Comparison of ENCODE assay signal across 9 cellular contexts in genomic region chr6:47655719-47656595, GRCh38. TPM values are rescaled to one million over a fixed set of nuclear protein-coding genes. Genes with fewer than 3 reads are reported as not detected.
DNase-seq lines count a peak whose midpoint lies in the region; ATAC-seq, FAIRE-seq and TF ChIP-seq lines count a peak whose summit lies in the region.
"Had no signal": no experiment of that assay in that cellular context is flagged by ENCODE, and none has a peak within 500 bp of the region (broad histone marks: within the 10 kb centered on the region; RNA-seq: fewer than 3 reads in every experiment).

No MANE protein-coding gene starts in this region.

- no peak overlapping the region for H2BK15ac ChIP-seq in H9 (ENCODE audit: low read depth, low read length)

- ATAC-seq in upper lobe of right lung (peak; percentile 46), aorta (ENCODE audit: low FRiP score) (no peak)

- H4K20me1 ChIP-seq in H9 (ENCODE audit: control insufficient read depth, insufficient read depth, insufficient read length), result no peaks in the 10 kb centered on the region

- H3K36me3 ChIP-seq in upper lobe of right lung (no peaks in the 10 kb centered on the region), aorta (ENCODE audit: control insufficient read depth in 1 of 2, insufficient read depth in 2 of 2, low read length in 1 of 2) (no peaks in the 10 kb centered on the region)

- H3K9me3 Mint-ChIP-seq in H9, result no peaks in the 10 kb centered on the region
- H3K9me3 Mint-ChIP-seq: nephron had no signal

- H3K14ac ChIP-seq in H9 (ENCODE audit: insufficient read depth, low read length), result no peak overlapping the region; the same call in 1 of the 2 replicates

- H3T11ph ChIP-seq in H9 (ENCODE audit: low read length), result no peak overlapping the region

- FAIRE-seq in GM12892 (lab: Jason Lieb, UNC), result no peak

- peaks cover 4% of the 10 kb centered on the region; the same call in 1 of the 2 replicates for H3K4me1 ChIP-seq in H9 (ENCODE audit: insufficient read depth, low read length)
- H3K4me1 ChIP-seq in upper lobe of right lung, result peaks cover 3% of the 10 kb centered on the region
- H3K4me1 ChIP-seq in aorta (ENCODE audit: control insufficient read depth in 1 of 2, insufficient read depth in 2 of 2, low read length in 2 of 2), result no peaks in the 10 kb centered on the region

- H2AFZ ChIP-seq in H9 (ENCODE audit: low read length), result no peak overlapping the region

- H3K27ac ChIP-seq in H9 (ENCODE audit: insufficient read length, low read depth, low read length), result no peak overlapping the region
- no peak overlapping the region for H3K27ac ChIP-seq in upper lobe of right lung
- H3K27ac ChIP-seq in aorta (ENCODE audit: low read depth in 1 of 2, low read length in 2 of 2), result no peak overlapping the region

- no peak overlapping the region for H3K4me3 Mint-ChIP-seq in H9
- H3K4me3 Mint-ChIP-seq: nephron had no signal

- no peaks in the 10 kb centered on the region for H3K79me1 ChIP-seq in H9 (ENCODE audit: insufficient read depth, low read depth, low read length, poor library complexity, severe bottlenecking)

- H3K4me3 ChIP-seq in upper lobe of right lung (no peak overlapping the region), aorta (ENCODE audit: low read length in 2 of 2) (no peak overlapping the region)

- H3K9ac ChIP-seq in H9 (ENCODE audit: extremely low read depth, insufficient read length, low read length), result no peak overlapping the region

- H2BK20ac ChIP-seq in H9 (ENCODE audit: low read depth, low read length, poor library complexity, severe bottlenecking), result no peak overlapping the region

- no peak overlapping the region for H3K23ac ChIP-seq in H9 (ENCODE audit: insufficient read length, low read depth, low read length)

- no peaks in the 10 kb centered on the region for H3K23me2 ChIP-seq in H9 (ENCODE audit: insufficient read length, low read depth, low read length, poor library complexity, severe bottlenecking)

- WGBS in H9 (ENCODE audit: extremely low coverage, insufficient read length, low lambda C conversion rate), result no CpG with 5 or more reads among the region's 7 CpGs
- 65 to 73% methylated on average over 7 of the region's 7 CpGs for WGBS in aorta, 2 donors

- TF ChIP-seq CTCF in H9 (conservative IDR thresholded peaks at IDR 0.05) (no peak), upper lobe of right lung (IDR thresholded peaks at IDR 0.05) (no peak)

- H3K4me2 ChIP-seq in H9 (ENCODE audit: insufficient read depth, insufficient read length, low read length), result no peak overlapping the region

- H3K9me3 ChIP-seq in H9 (ENCODE audit: control insufficient read depth, low read depth, low read length), result no peaks in the 10 kb centered on the region
- no peaks in the 10 kb centered on the region for H3K9me3 ChIP-seq in upper lobe of right lung
- no peaks in the 10 kb centered on the region for H3K9me3 ChIP-seq in aorta (ENCODE audit: control insufficient read depth, low read length)

- H2BK12ac ChIP-seq in H9 (ENCODE audit: insufficient read length, low read depth, low read length), result no peak overlapping the region

- peaks cover 9 to 11% of the 10 kb centered on the region in 2 experiments for H3K4me1 Mint-ChIP-seq in H9
- H3K4me1 Mint-ChIP-seq: nephron had no signal

- H3K27ac Mint-ChIP-seq in H9, result no peak overlapping the region
- H3K27ac Mint-ChIP-seq: nephron had no signal

- no peak overlapping the region for H3K18ac ChIP-seq in H9 (ENCODE audit: insufficient read length, low read depth, low read length)

- no peak overlapping the region for H4K8ac ChIP-seq in H9 (replicated peaks; ENCODE audit: insufficient read length, low read depth, low read length)

- no peaks in the 10 kb centered on the region for H3K27me3 Mint-ChIP-seq in H9 (ENCODE audit: low read depth)

- no peak overlapping the region for H3K56ac ChIP-seq in H9 (ENCODE audit: insufficient read length, low read depth, low read length)

- DNase-seq in AG08395 (ENCODE audit: low spot score) (peak; percentile 50), H9 (peak; percentile 90), UCSD-AML1 (lab: John Stamatoyannopoulos, UW; ENCODE audit: unreplicated experiment) (peak; percentile 42), glomerular visceral epithelial cell (ENCODE audit: extremely low spot score) (peak; percentile 77), upper lobe of right lung (no peak), NCI-H774 (lab: John Stamatoyannopoulos, UW) (no peak), aorta (no peak), GM12892 (ENCODE audit: insufficient read length) (no peak)

- intact Hi-C loops in upper lobe of right lung (cut with DNase I), result no loop called here
- intact Hi-C loops in aorta (cut with DNase I), result no loop called here

- H2BK120ac ChIP-seq in H9 (ENCODE audit: low read depth, low read length, poor library complexity, severe bottlenecking), result no peak overlapping the region

- no peak for TF ChIP-seq POLR2A in GM12892 (IDR thresholded peaks at IDR 0.05; ENCODE audit: low read depth, low read length)

- H4K5ac ChIP-seq in H9 (ENCODE audit: insufficient read length, low read depth, low read length), result no peak overlapping the region

- H3K4ac ChIP-seq in H9 (ENCODE audit: low read depth, low read length), result no peak overlapping the region

- no peaks in the 10 kb centered on the region for H3K36me3 Mint-ChIP-seq in H9 (ENCODE audit: insufficient read depth in 1 of 3, low read depth in 3 of 3)

- H3K27me3 ChIP-seq in H9 (ENCODE audit: insufficient read depth, low read length) (no peaks in the 10 kb centered on the region), upper lobe of right lung (no peaks in the 10 kb centered on the region), aorta (ENCODE audit: control insufficient read depth in 1 of 2, insufficient read depth in 2 of 2, low read length in 1 of 2) (peaks cover 0 to 1% of the 10 kb centered on the region in 2 donors)

- H2AK5ac ChIP-seq in H9 (ENCODE audit: insufficient read length, low read length), result no peak overlapping the region

- no peak overlapping the region for H4K91ac ChIP-seq in H9 (ENCODE audit: insufficient read length, low read depth, low read length)

- H2BK5ac ChIP-seq in H9 (ENCODE audit: insufficient read length, low read length), result no peak overlapping the region

- H3K79me2 ChIP-seq in H9 (ENCODE audit: insufficient read depth, low read length), result no peaks in the 10 kb centered on the region

RNA-seq across cellular contexts. Expression of gene ADGRF4, which starts 42.4 kb away (rescaled TPM):
- total RNA-seq in H9 (2021) (not detected in 2 replicates), upper lobe of right lung (not detected), aorta (not detected)
- not detected for polyA plus RNA-seq in aorta
- polyA plus RNA-seq in GM12892 (2012; ENCODE audit: missing spikeins), result 0.13 TPM

Comparison
In these comparisons a context has a peak if more than half of its experiments do, and no peak if none do; other contexts are left out.
1. DNase-seq: peak in AG08395 (single experiment), H9 (single experiment), UCSD-AML1 (single experiment) and glomerular visceral epithelial cell (single experiment); none in upper lobe of right lung (single experiment), NCI-H774 (single experiment), aorta (0 of 2) and GM12892 (single experiment).